9 cellular contexts compared by ENCODE assay signal in genomic region chr14:22883191-22883976, GRCh38. TPM values are rescaled to one million over a fixed set of nuclear protein-coding genes. Genes with fewer than 3 reads are reported as not detected.
DNase-seq lines count a peak whose midpoint lies in the region; ATAC-seq and TF ChIP-seq lines count a peak whose summit lies in the region.
"Had no signal": no experiment of that assay in that cellular context is flagged by ENCODE, and none has a peak within 500 bp of the region (broad histone marks: within the 10 kb centered on the region; RNA-seq: fewer than 3 reads in every experiment).

A gene with protein sequence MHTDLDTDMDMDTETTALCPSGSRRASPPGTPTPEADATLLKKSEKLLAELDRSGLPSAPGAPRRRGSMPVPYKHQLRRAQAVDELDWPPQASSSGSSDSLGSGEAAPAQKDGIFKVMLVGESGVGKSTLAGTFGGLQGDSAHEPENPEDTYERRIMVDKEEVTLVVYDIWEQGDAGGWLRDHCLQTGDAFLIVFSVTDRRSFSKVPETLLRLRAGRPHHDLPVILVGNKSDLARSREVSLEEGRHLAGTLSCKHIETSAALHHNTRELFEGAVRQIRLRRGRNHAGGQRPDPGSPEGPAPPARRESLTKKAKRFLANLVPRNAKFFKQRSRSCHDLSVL (plus strand): TSS chr14:22883222. CDS start chr14:22883288, 66 bp downstream.

- H3K79me2 ChIP-seq in PC-9 (ENCODE audit: low read depth), result no peaks in the 10 kb centered on the region

- no peak within 1 kb of the TSS for H3K27ac ChIP-seq in PC-9

- H3K36me3 ChIP-seq in PC-9 (ENCODE audit: low read depth), result no peaks in the 10 kb centered on the region

- H3K36me3 Mint-ChIP-seq in T-helper 1 cell treated with Interleukin-12 subunit alpha and Interleukin-12 subunit beta and Interleukin-4 antibody, amounts not matched to agents 30 μg/mL and 1 μg/mL, for 36 hours (ENCODE audit: low read depth), result peaks cover 13% of the 10 kb centered on the region
- peaks cover 26% of the 10 kb centered on the region for H3K36me3 Mint-ChIP-seq in effector memory CD8-positive, alpha-beta T cell (ENCODE audit: insufficient read depth)
- H3K36me3 Mint-ChIP-seq in progenitor cell of endocrine pancreas (ENCODE audit: insufficient read depth), result peaks cover 7% of the 10 kb centered on the region

- no TSS peak for BruUV-seq in PC-9 (replicated peaks; lab: Mats Ljungman, UMichigan)

- H3K9me3 Mint-ChIP-seq in T-helper 1 cell treated with Interleukin-12 subunit alpha and Interleukin-12 subunit beta and Interleukin-4 antibody, amounts not matched to agents 30 μg/mL and 1 μg/mL, for 36 hours, result no peaks in the 10 kb centered on the region
- H3K9me3 Mint-ChIP-seq in effector memory CD8-positive, alpha-beta T cell, result no peaks in the 10 kb centered on the region
- H3K9me3 Mint-ChIP-seq in progenitor cell of endocrine pancreas (ENCODE audit: low read depth), result no peaks in the 10 kb centered on the region
- H3K9me3 Mint-ChIP-seq: activated T-helper 2 cell treated with anti-CD3 and anti-CD28 coated beads, Interferon-gamma antibody, Interleukin-2, Interleukin-4, amounts not matched to agents 10 μg/mL and 5 μg/mL and 100 μg/mL, durations not matched to agents 14 hours and 24 hours and 36 hours had no signal

- intact Hi-C loops in PC-9 (cut with micrococcal nuclease; ENCODE audit: unreplicated experiment), result no loop called here

- peak within 1 kb of the TSS; percentile 18 for H3K27ac Mint-ChIP-seq in T-helper 1 cell treated with Interleukin-12 subunit alpha and Interleukin-12 subunit beta and Interleukin-4 antibody, amounts not matched to agents 30 μg/mL and 1 μg/mL, for 36 hours
- peak within 1 kb of the TSS; percentile 12 to 64 for H3K27ac Mint-ChIP-seq in effector memory CD8-positive, alpha-beta T cell
- peak within 1 kb of the TSS; percentile 98 for H3K27ac Mint-ChIP-seq in progenitor cell of endocrine pancreas
- H3K27ac Mint-ChIP-seq: activated T-helper 2 cell treated with anti-CD3 and anti-CD28 coated beads, Interferon-gamma antibody, Interleukin-2, Interleukin-4, amounts not matched to agents 10 μg/mL and 5 μg/mL and 100 μg/mL, durations not matched to agents 14 hours and 24 hours and 36 hours had no signal

- no peak within 1 kb of the TSS for H3K4me2 ChIP-seq in PC-9

- peaks cover 16% of the 10 kb centered on the region for H3K27me3 Mint-ChIP-seq in T-helper 1 cell treated with Interleukin-12 subunit alpha and Interleukin-12 subunit beta and Interleukin-4 antibody, amounts not matched to agents 30 μg/mL and 1 μg/mL, for 36 hours (ENCODE audit: low read depth)
- no peaks in the 10 kb centered on the region for H3K27me3 Mint-ChIP-seq in effector memory CD8-positive, alpha-beta T cell
- H3K27me3 Mint-ChIP-seq in progenitor cell of endocrine pancreas, result no peaks in the 10 kb centered on the region

- CTCF ChIA-PET in PC-9 (lab: Charles Lee), result interaction anchor here (0.6 kb wide), 3 partner anchors 90 to 193 kb away, joined by 4 to 6 read pairs (median 4); no protein-coding TSS in a partner anchor

- H2AFZ ChIP-seq in PC-9, result no peak within 1 kb of the TSS

- peaks cover 5% of the 10 kb centered on the region; the same call in 1 of the 2 replicates for H3F3A ChIP-seq in PC-9 (ENCODE audit: insufficient read depth, low read depth)

- H3K4me1 Mint-ChIP-seq in T-helper 1 cell treated with Interleukin-12 subunit alpha and Interleukin-12 subunit beta and Interleukin-4 antibody, amounts not matched to agents 30 μg/mL and 1 μg/mL, for 36 hours (ENCODE audit: low read depth), result peaks cover 34% of the 10 kb centered on the region
- peaks cover 22 to 31% of the 10 kb centered on the region in 2 donors for H3K4me1 Mint-ChIP-seq in effector memory CD8-positive, alpha-beta T cell (ENCODE audit: low read depth in 2 of 2)
- peaks cover 40% of the 10 kb centered on the region for H3K4me1 Mint-ChIP-seq in progenitor cell of endocrine pancreas (ENCODE audit: low read depth)

- ATAC-seq in effector memory CD8-positive, alpha-beta T cell (replicated peaks), result no peak

- peaks cover 7% of the 10 kb centered on the region; the same call in 1 of the 2 replicates for H3K4me1 ChIP-seq in PC-9 (replicated peaks; ENCODE audit: insufficient read depth)

- TF ChIP-seq CTCF in progenitor cell of endocrine pancreas (IDR thresholded peaks at IDR 0.05; ENCODE audit: unreplicated experiment) (no peak), PC-9 (conservative IDR thresholded peaks at IDR 0.05) (no peak)

- no peaks in the 10 kb centered on the region for H3K27me3 ChIP-seq in PC-9 (ENCODE audit: insufficient read depth, low read depth)

- no peaks in the 10 kb centered on the region for H4K20me1 ChIP-seq in PC-9 (ENCODE audit: insufficient read depth)

- no peak for DNase-seq in T-helper 1 cell
- DNase-seq in NCI-H2227 (lab: John Stamatoyannopoulos, UW; ENCODE audit: unreplicated experiment), result peak; percentile 80
- no peak for DNase-seq in effector memory CD8-positive, alpha-beta T cell
- DNase-seq in progenitor cell of endocrine pancreas (ENCODE audit: low spot score, unreplicated experiment), result peak; percentile 28
- no peak for DNase-seq in activated T-cell treated with anti-CD3 and anti-CD28 coated beads for 4 hours
- DNase-seq in PC-9, result no peak
- no peak for DNase-seq in stimulated activated CD4-positive, alpha-beta T cell treated with anti-CD3 and anti-CD28 coated beads, Interleukin-1b, Interleukin-23, amount 100 ng/mL, for 48 hours

- H3K9me3 ChIP-seq in PC-9 (ENCODE audit: insufficient read depth, low read depth), result no peaks in the 10 kb centered on the region

- no peak within 1 kb of the TSS for H3K4me3 Mint-ChIP-seq in T-helper 1 cell treated with Interleukin-12 subunit alpha and Interleukin-12 subunit beta and Interleukin-4 antibody, amounts not matched to agents 30 μg/mL and 1 μg/mL, for 36 hours
- H3K4me3 Mint-ChIP-seq in effector memory CD8-positive, alpha-beta T cell, result no peak within 1 kb of the TSS
- H3K4me3 Mint-ChIP-seq in progenitor cell of endocrine pancreas (ENCODE audit: low read depth), result peak within 1 kb of the TSS; percentile 86

- H3K4me3 ChIP-seq in PC-9, result no peak within 1 kb of the TSS

- POLR2A ChIA-PET in PC-9 (lab: Charles Lee; ENCODE audit: unreplicated experiment), result interaction anchor here (0.5 to 0.6 kb wide), 4 partner anchors 28 to 1064 kb away, joined by 5 to 13 read pairs (median 10); no protein-coding TSS in a partner anchor

- H3K9me2 ChIP-seq in PC-9 (ENCODE audit: insufficient read depth), result no peaks in the 10 kb centered on the region

RNA-seq across cellular contexts. Expression of the gene that starts here (rescaled TPM):
- 10.0 and 11.3 TPM in 2 replicates for total RNA-seq in progenitor cell of endocrine pancreas
- 0.50 and 0.98 TPM in 2 replicates for total RNA-seq in PC-9 (2021)

Comparison
In these comparisons a context has a peak if more than half of its experiments do, and no peak if none do; other contexts are left out.
1. H3K27ac Mint-ChIP-seq: peak in every context shown above with its lines; median percentile 98 in progenitor cell of endocrine pancreas; 38 in effector memory CD8-positive, alpha-beta T cell; 18 in T-helper 1 cell treated with Interleukin-12 subunit alpha and Interleukin-12 subunit beta and Interleukin-4 antibody, amounts not matched to agents 30 μg/mL and 1 μg/mL, for 36 hours.
2. DNase-seq: peak in NCI-H2227 (single experiment) and progenitor cell of endocrine pancreas (single experiment); none in T-helper 1 cell (0 of 5), effector memory CD8-positive, alpha-beta T cell (0 of 3), activated T-cell treated with anti-CD3 and anti-CD28 coated beads for 4 hours (single experiment), PC-9 (0 of 2) and stimulated activated CD4-positive, alpha-beta T cell treated with anti-CD3 and anti-CD28 coated beads, Interleukin-1b, Interleukin-23, amount 100 ng/mL, for 48 hours (single experiment).